In genomic region chr11:1446623-1447022, GRCh38 we compare ENCODE assay signal across 26 cellular contexts.
"Had no signal": no experiment of that assay in that cellular context is flagged by ENCODE, and none has a peak within 500 bp of the region (broad histone marks: within the 10 kb centered on the region; RNA-seq: fewer than 3 reads in every experiment).

No MANE protein-coding gene starts in this region.

- H3K9me3 ChIP-seq: ascending aorta, breast epithelium, colonic mucosa, heart left ventricle had no signal

- H3K36me3 ChIP-seq: ascending aorta, breast epithelium, cardiac muscle cell, colonic mucosa, heart left ventricle had no signal

- H3K27ac ChIP-seq: ascending aorta, breast epithelium, cardiac muscle cell, colonic mucosa, heart left ventricle had no signal

- H3K4me1 ChIP-seq: ascending aorta, colonic mucosa, heart left ventricle had no signal

- H3K4me3 ChIP-seq: ascending aorta, breast epithelium, cardiac muscle cell, colonic mucosa, heart left ventricle had no signal

- H3K27me3 ChIP-seq: cardiac muscle cell, colonic mucosa had no signal

- DNase-seq: activated CD4-positive, alpha-beta memory T cell treated with anti-CD3 and anti-CD28 coated beads for 36 hours; activated CD4-positive, alpha-beta T cell treated with anti-CD3 and anti-CD28 coated beads for 36 hours; activated CD4-positive, alpha-beta T cell treated with anti-CD3 and anti-CD28 coated beads, Interleukin-2, amount 10 ng/mL, durations not matched to agents 24 days and 14 days; activated CD4-positive, CD25-positive, alpha-beta regulatory T cell; activated CD4-positive, CD25-positive, alpha-beta regulatory T cell treated with anti-CD3 and anti-CD28 coated beads, Interleukin-2, amount 50 U/mL, for 72 hours; activated CD8-positive, alpha-beta memory T cell treated with anti-CD3 and anti-CD28 coated beads, Interleukin-2, amount 10 ng/mL, durations not matched to agents 7 days and 5 days; activated CD8-positive, alpha-beta memory T cell treated with anti-CD3 and anti-CD28 coated beads, Interleukin-2, amount 50 U/mL, for 4 hours; activated CD8-positive, alpha-beta T cell treated with anti-CD3 and anti-CD28 coated beads, Interleukin-2, amount 10 ng/mL, durations not matched to agents 7 days and 5 days; activated gamma-delta T cell; activated naive CD4-positive, alpha-beta T cell; activated naive CD4-positive, alpha-beta T cell treated with anti-CD3 and anti-CD28 coated beads, Interleukin-2, amount 10 ng/mL, durations not matched to agents 7 days and 5 days; activated naive CD8-positive, alpha-beta T cell treated with anti-CD3 and anti-CD28 coated beads, Interleukin-2, amount 10 ng/mL, durations not matched to agents 7 days and 5 days; activated T-cell treated with anti-CD3 and anti-CD28 coated beads, Interleukin-2, amount 50 U/mL, for 1 hour; activated T-cell treated with anti-CD3 and anti-CD28 coated beads, Interleukin-2, amount 50 U/mL, for 72 hours; central memory CD4-positive, alpha-beta T cell; cerebellar nuclear complex; effector memory CD4-positive, alpha-beta T cell; endodermal cell; glutamatergic neuron; heart left ventricle; T-helper 17 cell; T1000 had no signal
